Comparison of ENCODE assay signal across 9 cellular contexts in genomic region chr17:18093616-18094408, GRCh38. TPM values are rescaled to one million over a fixed set of nuclear protein-coding genes. Genes with fewer than 3 reads are reported as not detected.
A peak's percentile ranks its signal among the peaks of the same experiment; 100 is the strongest.
DNase-seq lines count a peak whose midpoint lies in the region; ATAC-seq and TF ChIP-seq lines count a peak whose summit lies in the region.
"Had no signal": no experiment of that assay in that cellular context is flagged by ENCODE, and none has a peak within 500 bp of the region (broad histone marks: within the 10 kb centered on the region; RNA-seq: fewer than 3 reads in every experiment).

No MANE protein-coding gene starts in this region.

- H3K4me3 Mint-ChIP-seq in activated T-cell treated with anti-CD3 and anti-CD28 coated beads, Interleukin-2, amount 50 U/mL, for 24 hours = no peak overlapping the region
- H3K4me3 Mint-ChIP-seq in endothelial cell (ENCODE audit: unreplicated experiment) = peak overlapping the region; percentile 60
- H3K4me3 Mint-ChIP-seq: activated T-cell treated with anti-CD3 and anti-CD28 coated beads, Interleukin-2, amount 50 U/mL, for 4 hours had no signal

- no peak for DNase-seq in activated T-cell treated with anti-CD3 and anti-CD28 coated beads, Interleukin-2, amount 50 U/mL, for 24 hours
- DNase-seq in activated T-cell treated with anti-CD3 and anti-CD28 coated beads, Interleukin-2, amount 50 U/mL, for 1 hour = no peak
- DNase-seq in NCI-H226 (peak; percentile 50), endothelial cell (ENCODE audit: low spot score) (no peak), non-pigmented ciliary epithelial cell (ENCODE audit: low read depth) (peak; percentile 48), tibial nerve (ENCODE audit: low spot score in 2 of 2) (no peak)
- DNase-seq: activated T-cell treated with anti-CD3 and anti-CD28 coated beads, Interleukin-2, amount 50 U/mL, for 4 hours had no signal

- 74 to 78% methylated on average over 15 of the region's 15 CpGs for WGBS in tibial nerve, 2 donors

- no peaks in the 10 kb centered on the region for H3K9me3 ChIP-seq in tibial nerve

- TF ChIP-seq EP300 in tibial nerve (IDR thresholded peaks at IDR 0.05) = no peak

- peaks cover 0 to 7% (median 3%) of the 10 kb centered on the region in 4 donors for H3K4me1 ChIP-seq in tibial nerve

- no peak for ATAC-seq in HG02870 (IDR thresholded peaks at IDR 0.05; ENCODE audit: unreplicated experiment)
- no peak for ATAC-seq in HG03342 (IDR thresholded peaks at IDR 0.05; ENCODE audit: unreplicated experiment)

- peaks cover 89% of the 10 kb centered on the region for H3K36me3 Mint-ChIP-seq in activated T-cell treated with anti-CD3 and anti-CD28 coated beads, Interleukin-2, amount 50 U/mL, for 24 hours (ENCODE audit: low read depth)
- H3K36me3 Mint-ChIP-seq in endothelial cell (ENCODE audit: low read depth, unreplicated experiment) = peaks cover 27% of the 10 kb centered on the region

- TF ChIP-seq CTCF in endothelial cell (IDR thresholded peaks at IDR 0.05; ENCODE audit: unreplicated experiment) = no peak
- TF ChIP-seq CTCF in tibial nerve (IDR thresholded peaks at IDR 0.05) = no peak

- peaks cover 2 to 74% (median 7%) of the 10 kb centered on the region in 3 donors for H3K36me3 ChIP-seq in tibial nerve

- no peak for TF ChIP-seq POLR2A in tibial nerve (IDR thresholded peaks at IDR 0.05)

- H3K27ac ChIP-seq in tibial nerve = no peak overlapping the region

- no peaks in the 10 kb centered on the region for H3K27me3 ChIP-seq in tibial nerve

- no peaks in the 10 kb centered on the region for H3K9me3 Mint-ChIP-seq in activated T-cell treated with anti-CD3 and anti-CD28 coated beads, Interleukin-2, amount 50 U/mL, for 24 hours
- no peaks in the 10 kb centered on the region for H3K9me3 Mint-ChIP-seq in endothelial cell (ENCODE audit: unreplicated experiment)
- H3K9me3 Mint-ChIP-seq: activated T-cell treated with anti-CD3 and anti-CD28 coated beads, Interleukin-2, amount 50 U/mL, for 4 hours had no signal

- peaks cover 21% of the 10 kb centered on the region for H3K4me1 Mint-ChIP-seq in activated T-cell treated with anti-CD3 and anti-CD28 coated beads, Interleukin-2, amount 50 U/mL, for 24 hours (ENCODE audit: low read depth)
- peaks cover 4% of the 10 kb centered on the region for H3K4me1 Mint-ChIP-seq in endothelial cell (ENCODE audit: unreplicated experiment)

- no peak overlapping the region for H3K4me3 ChIP-seq in tibial nerve

- peak overlapping the region; percentile 23 for H3K27ac Mint-ChIP-seq in activated T-cell treated with anti-CD3 and anti-CD28 coated beads, Interleukin-2, amount 50 U/mL, for 24 hours
- no peak overlapping the region for H3K27ac Mint-ChIP-seq in endothelial cell (ENCODE audit: unreplicated experiment)

- H3K27me3 Mint-ChIP-seq in activated T-cell treated with anti-CD3 and anti-CD28 coated beads, Interleukin-2, amount 50 U/mL, for 24 hours = no peaks in the 10 kb centered on the region
- no peaks in the 10 kb centered on the region for H3K27me3 Mint-ChIP-seq in endothelial cell (ENCODE audit: unreplicated experiment)

RNA-seq across cellular contexts. Expression of gene DRG2, which starts 6.1 kb away (rescaled TPM):
- 38.3 TPM for total RNA-seq in endothelial cell (ENCODE audit: unreplicated experiment)
- total RNA-seq in tibial nerve = 10 to 100 TPM; 29.5 to 55.1 (median 43.3) TPM

RNA-seq across cellular contexts. Expression of gene MYO15A, which starts 14.7 kb away (rescaled TPM):
- total RNA-seq in endothelial cell (ENCODE audit: unreplicated experiment) (1.6 TPM), tibial nerve (1 to 10 TPM; 2.3 to 7.5 (median 2.9) TPM)

RNA-seq across cellular contexts. Expression of gene GID4, which starts 54.6 kb away (rescaled TPM):
- total RNA-seq in endothelial cell (ENCODE audit: unreplicated experiment) (15.5 TPM), tibial nerve (10 to 100 TPM; 13.2 to 19.4 (median 16.0) TPM)

RNA-seq across cellular contexts. Expression of gene ATPAF2, which starts 54.8 kb away (rescaled TPM):
- total RNA-seq in endothelial cell (ENCODE audit: unreplicated experiment) = 24.7 TPM
- 10 to 100 TPM; 24.0 to 43.7 (median 35.5) TPM for total RNA-seq in tibial nerve

Comparison
In these comparisons a context has a peak if more than half of its experiments do, and no peak if none do; other contexts are left out.
1. DNase-seq: peak in NCI-H226 (single experiment) and non-pigmented ciliary epithelial cell (single experiment); none in activated T-cell treated with anti-CD3 and anti-CD28 coated beads, Interleukin-2, amount 50 U/mL, for 24 hours (single experiment), activated T-cell treated with anti-CD3 and anti-CD28 coated beads, Interleukin-2, amount 50 U/mL, for 1 hour (single experiment), endothelial cell (single experiment) and tibial nerve (0 of 2).